In the genomic region with DNA sequence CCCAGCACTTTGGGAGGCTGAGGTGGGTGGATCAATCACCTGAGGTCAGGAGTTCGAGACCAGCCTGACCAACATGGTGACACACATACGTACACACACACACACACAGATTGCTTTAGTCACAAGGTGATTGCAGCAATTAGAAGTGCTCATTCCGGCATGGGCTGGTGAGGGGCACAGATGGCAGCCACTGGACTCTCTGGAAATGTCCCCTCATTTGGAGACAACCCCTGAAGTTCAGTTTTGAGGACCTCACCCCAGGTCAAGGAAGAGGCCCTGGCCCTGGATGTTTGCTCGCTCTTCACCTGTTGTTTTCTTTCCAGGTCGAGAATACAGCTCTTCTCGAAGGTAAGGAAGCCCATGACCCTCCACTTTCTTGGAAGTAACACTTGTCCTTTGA, we compare ENCODE assay signal across 1 cellular context.
TF ChIP-seq lines count a peak whose summit lies in the region.

No MANE protein-coding gene starts in this region.

TF ChIP-seq in SK-N-SH treated with all-trans-retinoic acid at 6 μM for 48 hours, 23 proteins besides CTCF, POLR2A, EP300 and RAD21 (continued from another document):
- TF ChIP-seq, protein P1, sequence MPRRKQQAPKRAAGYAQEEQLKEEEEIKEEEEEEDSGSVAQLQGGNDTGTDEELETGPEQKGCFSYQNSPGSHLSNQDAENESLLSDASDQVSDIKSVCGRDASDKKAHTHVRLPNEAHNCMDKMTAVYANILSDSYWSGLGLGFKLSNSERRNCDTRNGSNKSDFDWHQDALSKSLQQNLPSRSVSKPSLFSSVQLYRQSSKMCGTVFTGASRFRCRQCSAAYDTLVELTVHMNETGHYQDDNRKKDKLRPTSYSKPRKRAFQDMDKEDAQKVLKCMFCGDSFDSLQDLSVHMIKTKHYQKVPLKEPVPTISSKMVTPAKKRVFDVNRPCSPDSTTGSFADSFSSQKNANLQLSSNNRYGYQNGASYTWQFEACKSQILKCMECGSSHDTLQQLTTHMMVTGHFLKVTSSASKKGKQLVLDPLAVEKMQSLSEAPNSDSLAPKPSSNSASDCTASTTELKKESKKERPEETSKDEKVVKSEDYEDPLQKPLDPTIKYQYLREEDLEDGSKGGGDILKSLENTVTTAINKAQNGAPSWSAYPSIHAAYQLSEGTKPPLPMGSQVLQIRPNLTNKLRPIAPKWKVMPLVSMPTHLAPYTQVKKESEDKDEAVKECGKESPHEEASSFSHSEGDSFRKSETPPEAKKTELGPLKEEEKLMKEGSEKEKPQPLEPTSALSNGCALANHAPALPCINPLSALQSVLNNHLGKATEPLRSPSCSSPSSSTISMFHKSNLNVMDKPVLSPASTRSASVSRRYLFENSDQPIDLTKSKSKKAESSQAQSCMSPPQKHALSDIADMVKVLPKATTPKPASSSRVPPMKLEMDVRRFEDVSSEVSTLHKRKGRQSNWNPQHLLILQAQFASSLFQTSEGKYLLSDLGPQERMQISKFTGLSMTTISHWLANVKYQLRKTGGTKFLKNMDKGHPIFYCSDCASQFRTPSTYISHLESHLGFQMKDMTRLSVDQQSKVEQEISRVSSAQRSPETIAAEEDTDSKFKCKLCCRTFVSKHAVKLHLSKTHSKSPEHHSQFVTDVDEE (CRISPR knock-in tag; IDR thresholded peaks at IDR 0.05): no peak
- TF ChIP-seq ZNF8 (CRISPR knock-in tag; IDR thresholded peaks at IDR 0.05): no peak
- no peak for TF ChIP-seq ZFP30 (CRISPR knock-in tag; IDR thresholded peaks at IDR 0.05)
- TF ChIP-seq ZFP3 (CRISPR knock-in tag; IDR thresholded peaks at IDR 0.05): no peak
TF ChIP-seq in SK-N-SH treated with all-trans-retinoic acid at 6 μM for 48 hours: peak in this region for 0.
